Comparison of ENCODE assay signal across 20 cellular contexts in the genomic region with DNA sequence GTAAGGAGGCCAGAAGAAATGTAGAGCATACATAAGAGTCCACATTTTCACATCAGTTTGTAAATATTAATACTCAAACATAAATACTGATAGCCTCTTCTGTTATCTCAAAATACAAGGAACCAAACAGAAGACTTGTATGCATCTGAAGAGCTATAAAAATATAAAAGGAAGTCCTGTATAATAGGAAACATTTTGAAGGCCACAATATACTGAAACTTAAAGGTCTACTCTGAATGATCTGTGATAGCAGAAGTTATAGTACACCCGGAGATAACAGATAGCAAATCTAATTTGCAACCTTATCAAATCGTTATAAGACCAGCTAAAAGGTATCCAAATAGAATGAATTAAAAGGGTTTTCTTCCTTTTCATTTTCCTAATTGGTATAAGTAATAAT.
DNase-seq lines count a peak whose midpoint lies in the region; ATAC-seq, FAIRE-seq and TF ChIP-seq lines count a peak whose summit lies in the region.
"Had no signal": no experiment of that assay in that cellular context is flagged by ENCODE, and none has a peak within 500 bp of the region (broad histone marks: within the 10 kb centered on the region; RNA-seq: fewer than 3 reads in every experiment).

No MANE protein-coding gene starts in this region.

- intact Hi-C loops in mammary epithelial cell (cut with micrococcal nuclease): loop anchor here (2.0 kb wide), 1 partner anchor 31 kb away; no protein-coding TSS in a partner anchor
- intact Hi-C loops in breast epithelium (cut with DNase I; ENCODE audit: low total_unique reads): no loop called here
- intact Hi-C loops in activated B cell treated with CpG ODN at 0.5 μM for 24 hours (cut with micrococcal nuclease): loop anchor here (1.0 kb wide), 1 partner anchor 9 kb away; no protein-coding TSS in a partner anchor

- H3K27ac ChIP-seq in mammary epithelial cell (ENCODE audit: insufficient read depth, low read depth, low read length) (peak overlapping the region; percentile 46), breast epithelium (no peak overlapping the region), keratinocyte (ENCODE audit: control insufficient read depth, insufficient read depth, low read length) (peak overlapping the region; percentile 85)
- H3K27ac ChIP-seq: body of pancreas had no signal

- POLR2A ChIA-PET in activated B cell treated with CpG ODN at 0.5 μM for 24 hours (lab: Charles Lee): interaction anchor here (1.2 kb wide), 1 partner anchor 13 kb away, joined by 5 read pairs; no protein-coding TSS in a partner anchor

- H3K79me2 ChIP-seq in mammary epithelial cell (ENCODE audit: insufficient read depth, low read length) (peaks cover 47% of the 10 kb centered on the region), keratinocyte (ENCODE audit: control insufficient read depth, insufficient read depth, low read length) (peaks cover 3% of the 10 kb centered on the region)

- no TSS peak for BruUV-seq in mammary epithelial cell (replicated peaks; lab: Mats Ljungman, UMichigan)

- peak overlapping the region; percentile 25 for H3K27ac Mint-ChIP-seq in activated B cell treated with CpG ODN at 0.5 μM for 24 hours

- H3K36me3 Mint-ChIP-seq in activated B cell treated with CpG ODN at 0.5 μM for 24 hours (ENCODE audit: low read depth): peaks cover 43% of the 10 kb centered on the region

- no peak for DNase-seq in mammary epithelial cell
- no peak for DNase-seq in breast epithelium (ENCODE audit: low spot score in 2 of 2)
- DNase-seq in activated B cell treated with CpG ODN at 0.5 μM for 24 hours: no peak
- DNase-seq in keratinocyte (ENCODE audit: low read depth, low spot score): no peak
- no peak for DNase-seq in AG08396 (ENCODE audit: low spot score)
- no peak for DNase-seq in NCI-H1105 (lab: John Stamatoyannopoulos, UW)
- no peak for DNase-seq in stimulated activated CD4-positive, alpha-beta T cell treated with anti-CD3 and anti-CD28 coated beads, Interleukin-12 subunit alpha, Interleukin-12 subunit beta, amount 100 ng/mL, for 4 hours
- no peak for DNase-seq in NCI-H2081 treated with DMSO at 0.1 percent for 48 hours (lab: John Stamatoyannopoulos, UW)
- DNase-seq: activated CD8-positive, alpha-beta memory T cell treated with anti-CD3 and anti-CD28 coated beads, Interleukin-2, amount 50 U/mL, for 4 hours; activated naive CD4-positive, alpha-beta T cell treated with anti-CD3 and anti-CD28 coated beads, Interleukin-2, amount 10 ng/mL, durations not matched to agents 7 days and 5 days; body of pancreas; COR-L47; kidney; mesendoderm; MM.1S; NCI-H226; NCI-H82; T-helper 9 cell had no signal

- TF ChIP-seq CTCF in mammary epithelial cell (conservative IDR thresholded peaks at IDR 0.05 in 1 of 2, IDR thresholded peaks at IDR 0.05 in 1 of 2; ENCODE audit: extremely low read depth in 1 of 2, insufficient read depth in 1 of 2, low read depth in 1 of 2, low read length in 2 of 2): no peak
- TF ChIP-seq CTCF in breast epithelium (IDR thresholded peaks at IDR 0.05): no peak
- TF ChIP-seq CTCF in activated B cell treated with CpG ODN at 0.5 μM for 24 hours (IDR thresholded peaks at IDR 0.05): no peak
- no peak for TF ChIP-seq CTCF in keratinocyte (optimal IDR thresholded peaks at IDR 0.05 in 1 of 3, IDR thresholded peaks at IDR 0.05 in 1 of 3, conservative IDR thresholded peaks at IDR 0.05 in 1 of 3; ENCODE audit: extremely low read depth in 1 of 3, insufficient read depth in 2 of 3, low read length in 3 of 3)

- H3K4me1 Mint-ChIP-seq in activated B cell treated with CpG ODN at 0.5 μM for 24 hours: peaks cover 51% of the 10 kb centered on the region

- no peak overlapping the region for H2AFZ ChIP-seq in mammary epithelial cell (ENCODE audit: low read depth, low read length)
- no peak overlapping the region for H2AFZ ChIP-seq in keratinocyte (ENCODE audit: control insufficient read depth, low read length)

- H3K27me3 ChIP-seq in mammary epithelial cell (ENCODE audit: insufficient read depth, low read length) (no peaks in the 10 kb centered on the region), breast epithelium (no peaks in the 10 kb centered on the region), keratinocyte (ENCODE audit: control insufficient read depth, extremely low read depth, insufficient read depth, low read length) (no peaks in the 10 kb centered on the region)
- H3K27me3 ChIP-seq: body of pancreas had no signal

- H3K4me2 ChIP-seq in mammary epithelial cell (ENCODE audit: insufficient read depth, low read depth, low read length) (no peak overlapping the region), keratinocyte (ENCODE audit: control insufficient read depth, extremely low read depth, insufficient read depth, low read depth, low read length) (peak overlapping the region; percentile 62)

- H3K36me3 ChIP-seq in mammary epithelial cell (ENCODE audit: insufficient read depth, low read length) (no peaks in the 10 kb centered on the region), breast epithelium (no peaks in the 10 kb centered on the region), keratinocyte (ENCODE audit: control insufficient read depth in 2 of 2, extremely low read depth in 1 of 2, insufficient read depth in 2 of 2, low read length in 2 of 2) (no peaks in the 10 kb centered on the region)
- H3K36me3 ChIP-seq: thoracic aorta had no signal

- TF ChIP-seq POLR2A in breast epithelium (IDR thresholded peaks at IDR 0.05): no peak

- CTCF ChIA-PET in mammary epithelial cell (lab: Charles Lee; ENCODE audit: low non-redundant PET) (no interaction called here), activated B cell treated with CpG ODN at 0.5 μM for 24 hours (lab: Charles Lee) (interaction anchor here (0.7 to 1.5 kb wide), 2 partner anchors 10 to 20 kb away, joined by 3 read pairs; no protein-coding TSS in a partner anchor)

- no peak overlapping the region for H3K4me3 ChIP-seq in mammary epithelial cell (replicated peaks in 1 of 3; ENCODE audit: insufficient read depth in 1 of 3, low read depth in 2 of 3, low read length in 3 of 3)
- H3K4me3 ChIP-seq in breast epithelium: no peak overlapping the region
- no peak overlapping the region for H3K4me3 ChIP-seq in keratinocyte (ENCODE audit: control insufficient read depth in 2 of 3, extremely low read depth in 1 of 3, insufficient read depth in 2 of 3, low read depth in 1 of 3, low read length in 3 of 3)
- H3K4me3 ChIP-seq: body of pancreas, thoracic aorta had no signal

- no peaks in the 10 kb centered on the region for H3K9me1 ChIP-seq in keratinocyte (ENCODE audit: control insufficient read depth, extremely low read depth, insufficient read depth, low read length)

- in situ Hi-C loops in mammary epithelial cell (cut with MboI; ENCODE audit: low sequenced_read_pairs in 2 of 2): no loop called here

- no peaks in the 10 kb centered on the region for H4K20me1 ChIP-seq in mammary epithelial cell (ENCODE audit: insufficient read depth, low read length)
- H4K20me1 ChIP-seq in keratinocyte (ENCODE audit: control insufficient read depth, extremely low read depth, insufficient read depth, low read length): no peaks in the 10 kb centered on the region

- dilution Hi-C loops in mammary epithelial cell (cut with HindIII; ENCODE audit: low sequenced_read_pairs): no loop called here
- dilution Hi-C loops in keratinocyte (cut with MboI; ENCODE audit: extremely low pct_ligation_motif_present, low sequenced_read_pairs): no loop called here

- FAIRE-seq in keratinocyte (lab: Jason Lieb, UNC): no peak
- FAIRE-seq: kidney had no signal

- no peaks in the 10 kb centered on the region for H3K27me3 Mint-ChIP-seq in activated B cell treated with CpG ODN at 0.5 μM for 24 hours
- H3K27me3 Mint-ChIP-seq: activated naive CD4-positive, alpha-beta T cell treated with anti-CD3 and anti-CD28 coated beads, Interleukin-2, amount 10 ng/mL, durations not matched to agents 7 days and 5 days; IgD-negative memory B cell had no signal

- H3K4me3 Mint-ChIP-seq in activated B cell treated with CpG ODN at 0.5 μM for 24 hours: no peak overlapping the region
- H3K4me3 Mint-ChIP-seq: activated naive CD4-positive, alpha-beta T cell treated with anti-CD3 and anti-CD28 coated beads, Interleukin-2, amount 10 ng/mL, durations not matched to agents 7 days and 5 days; IgD-negative memory B cell had no signal

- H3K9ac ChIP-seq in mammary epithelial cell (ENCODE audit: insufficient read depth, low read length) (no peak overlapping the region), keratinocyte (ENCODE audit: control insufficient read depth, extremely low read depth, insufficient read depth, low read length) (no peak overlapping the region)

- H3K9me3 ChIP-seq in mammary epithelial cell (replicated peaks; ENCODE audit: insufficient read depth, low read length) (no peaks in the 10 kb centered on the region), breast epithelium (no peaks in the 10 kb centered on the region), keratinocyte (ENCODE audit: control insufficient read depth, low read depth, low read length) (no peaks in the 10 kb centered on the region)
- H3K9me3 ChIP-seq: body of pancreas, thoracic aorta had no signal

- no peaks in the 10 kb centered on the region for H3K9me3 Mint-ChIP-seq in activated B cell treated with CpG ODN at 0.5 μM for 24 hours
- H3K9me3 Mint-ChIP-seq: activated naive CD4-positive, alpha-beta T cell treated with anti-CD3 and anti-CD28 coated beads, Interleukin-2, amount 10 ng/mL, durations not matched to agents 7 days and 5 days; IgD-negative memory B cell had no signal

- H3K4me1 ChIP-seq in mammary epithelial cell (ENCODE audit: insufficient read depth, low read length) (peaks cover 19% of the 10 kb centered on the region), breast epithelium (no peaks in the 10 kb centered on the region), keratinocyte (ENCODE audit: control insufficient read depth, extremely low read depth, insufficient read depth, low read length) (peaks cover 26% of the 10 kb centered on the region)

- ATAC-seq in activated B cell treated with CpG ODN at 0.5 μM for 24 hours (ENCODE audit: low read depth): no peak
- ATAC-seq: body of pancreas had no signal

- WGBS in mammary epithelial cell (ENCODE audit: low coverage, missing lambda C conversion rate): 100% methylated on average over 2 of the region's 2 CpGs

Comparison
In these comparisons a context has a peak if more than half of its experiments do, and no peak if none do; other contexts are left out.
1. H3K27ac ChIP-seq: peak in mammary epithelial cell (single experiment) and keratinocyte (single experiment); none in breast epithelium (0 of 2).